ENCODE assay signal across 9 cellular contexts in genomic region chr17:40318835-40319332, GRCh38. TPM values are rescaled to one million over a fixed set of nuclear protein-coding genes. Genes with fewer than 3 reads are reported as not detected.
DNase-seq lines count a peak whose midpoint lies in the region; ATAC-seq and TF ChIP-seq lines count a peak whose summit lies in the region.
"Had no signal": no experiment of that assay in that cellular context is flagged by ENCODE, and none has a peak within 500 bp of the region (broad histone marks: within the 10 kb centered on the region; RNA-seq: fewer than 3 reads in every experiment).

No MANE protein-coding gene starts in this region.

- no peaks in the 10 kb centered on the region for H3K27me3 ChIP-seq in thyroid gland

- TF ChIP-seq CTCF in thyroid gland (IDR thresholded peaks at IDR 0.05) = peak in 1 of 6 experiments; percentile 15

- TF ChIP-seq POLR2A in thyroid gland (IDR thresholded peaks at IDR 0.05) = no peak

- ATAC-seq in activated naive CD4-positive, alpha-beta T cell treated with anti-CD3 and anti-CD28 coated beads, Interleukin-2, amount 50 U/mL, for 72 hours = no peak
- ATAC-seq in left colon (no peak), HG03571 (IDR thresholded peaks at IDR 0.05; ENCODE audit: unreplicated experiment) (no peak)

- peak overlapping the region; percentile 70 to 96 (median 93) for H3K27ac ChIP-seq in thyroid gland

- no peaks in the 10 kb centered on the region for H3K36me3 ChIP-seq in thyroid gland

- no peaks in the 10 kb centered on the region for H3K9me3 Mint-ChIP-seq in activated naive CD4-positive, alpha-beta T cell treated with anti-CD3 and anti-CD28 coated beads, Interleukin-2, amount 50 U/mL, for 72 hours

- peaks cover 0 to 9% of the 10 kb centered on the region in 2 donors for H3K36me3 Mint-ChIP-seq in activated naive CD4-positive, alpha-beta T cell treated with anti-CD3 and anti-CD28 coated beads, Interleukin-2, amount 50 U/mL, for 72 hours

- H3K4me3 ChIP-seq in thyroid gland (replicated peaks in 1 of 3) = peak overlapping the region; percentile 76 to 95 (median 94)

- H3K4me1 ChIP-seq in thyroid gland = peaks cover 85 to 86% of the 10 kb centered on the region in 2 donors

- no peaks in the 10 kb centered on the region for H3K9me3 ChIP-seq in thyroid gland

- 16 to 39% methylated on average over 2 to 13 of the region's 13 CpGs for WGBS in thyroid gland, 2 donors

- intact Hi-C loops in left colon (cut with DNase I, micrococcal nuclease) = no loop called here
- intact Hi-C loops in thyroid gland (cut with DNase I) = no loop called here

- peak; percentile 13 for DNase-seq in activated CD4-positive, alpha-beta T cell treated with anti-CD3 and anti-CD28 coated beads for 1 hour
- no peak for DNase-seq in activated CD4-positive, alpha-beta T cell treated with anti-CD3 and anti-CD28 coated beads for 48 hours
- no peak for DNase-seq in activated naive CD4-positive, alpha-beta T cell treated with anti-CD3 and anti-CD28 coated beads, Interleukin-2, amount 50 U/mL, for 72 hours (ENCODE audit: low spot score in 2 of 2)
- peak; percentile 36 to 38 for DNase-seq in left colon
- DNase-seq in thyroid gland = peak in 1 of 2 donors; percentile 9
- no peak for DNase-seq in activated gamma-delta T cell treated with Interleukin-2 at 50 U/mL for 16 hours
- no peak for DNase-seq in stimulated activated CD4-positive, alpha-beta T cell treated with anti-CD3 and anti-CD28 coated beads, Interleukin-1b, Interleukin-23, amount 100 ng/mL, for 48 hours

- H3K27ac Mint-ChIP-seq in activated naive CD4-positive, alpha-beta T cell treated with anti-CD3 and anti-CD28 coated beads, Interleukin-2, amount 50 U/mL, for 72 hours = peak overlapping the region; percentile 83 to 99

RNA-seq across cellular contexts. Expression of gene RARA, which starts 9.9 kb away (rescaled TPM):
- 10 to 100 TPM; 21.0 to 23.0 TPM for total RNA-seq in activated naive CD4-positive, alpha-beta T cell treated with anti-CD3 and anti-CD28 coated beads, Interleukin-2, amount 50 U/mL, for 72 hours
- 10 to 100 TPM; 37.2 to 56.4 TPM for total RNA-seq in left colon
- total RNA-seq in thyroid gland = 10 to 100 TPM; 20.0 to 60.9 (median 35.2) TPM

RNA-seq across cellular contexts. Expression of gene CDC6, which starts 31.2 kb away (rescaled TPM):
- total RNA-seq in activated naive CD4-positive, alpha-beta T cell treated with anti-CD3 and anti-CD28 coated beads, Interleukin-2, amount 50 U/mL, for 72 hours = 10 to 100 TPM; 81.8 to 86.7 TPM
- total RNA-seq in left colon (1 to 10 TPM; 5.5 to 9.0 TPM), thyroid gland (1 to 10 TPM in 1 of 4 donors, under 1 TPM in 3; 0.63 to 5.2 (median 0.79) TPM)

RNA-seq across cellular contexts. Expression of gene GJD3, which starts 45.7 kb away (rescaled TPM):
- total RNA-seq in activated naive CD4-positive, alpha-beta T cell treated with anti-CD3 and anti-CD28 coated beads, Interleukin-2, amount 50 U/mL, for 72 hours = not detected
- total RNA-seq in left colon = under 1 TPM; 0.34 to 0.81 TPM
- total RNA-seq in thyroid gland = 1 to 10 TPM; 1.6 to 3.4 (median 1.7) TPM
- total RNA-seq: Daoy had no signal

Comparison
In these comparisons a context has a peak if more than half of its experiments do, and no peak if none do; other contexts are left out.
1. DNase-seq: peak in activated CD4-positive, alpha-beta T cell treated with anti-CD3 and anti-CD28 coated beads for 1 hour (single experiment) and left colon (2 of 2); none in activated CD4-positive, alpha-beta T cell treated with anti-CD3 and anti-CD28 coated beads for 48 hours (single experiment), activated naive CD4-positive, alpha-beta T cell treated with anti-CD3 and anti-CD28 coated beads, Interleukin-2, amount 50 U/mL, for 72 hours (0 of 2), activated gamma-delta T cell treated with Interleukin-2 at 50 U/mL for 16 hours (single experiment) and stimulated activated CD4-positive, alpha-beta T cell treated with anti-CD3 and anti-CD28 coated beads, Interleukin-1b, Interleukin-23, amount 100 ng/mL, for 48 hours (single experiment).
2. RNA of gene CDC6, which starts 31.2 kb away (total RNA-seq): 81.8 to 86.7 TPM in activated naive CD4-positive, alpha-beta T cell treated with anti-CD3 and anti-CD28 coated beads, Interleukin-2, amount 50 U/mL, for 72 hours; 5.5 to 9.0 TPM in left colon and 0.63 to 5.2 TPM in thyroid gland; every median in the first group is over 4 times any median in the second.